In genomic region chr19:55526216-55527196, GRCh38 we compare ENCODE assay signal across 1 cellular context.
TF ChIP-seq lines count a peak whose summit lies in the region.

No MANE protein-coding gene starts in this region.

TF ChIP-seq in HepG2, 621 proteins besides CTCF, POLR2A, EP300 and RAD21 (continued from another document and continues in another):
- no peak for TF ChIP-seq ZBTB40 (IDR thresholded peaks at IDR 0.05)
- TF ChIP-seq ZBTB40 (CRISPR knock-in tag; IDR thresholded peaks at IDR 0.05), result no peak
- TF ChIP-seq IRF2 (CRISPR knock-in tag; IDR thresholded peaks at IDR 0.05), result 0 out of 2 replicates have a peak, but pooled peaks have one; percentile 24
- TF ChIP-seq, protein P1, sequence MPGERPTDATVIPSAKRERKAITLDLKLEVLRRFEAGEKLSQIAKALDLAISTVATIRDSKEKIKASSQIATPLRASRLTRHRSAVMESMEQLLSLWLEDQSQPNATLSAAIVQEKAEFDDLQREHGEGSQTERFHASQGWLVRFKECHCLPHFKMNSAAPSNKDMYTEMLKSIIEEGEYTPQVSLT (CRISPR knock-in tag; IDR thresholded peaks at IDR 0.05; ENCODE audit: borderline replicate concordance, low read depth), result no peak
- TF ChIP-seq, protein P2, sequence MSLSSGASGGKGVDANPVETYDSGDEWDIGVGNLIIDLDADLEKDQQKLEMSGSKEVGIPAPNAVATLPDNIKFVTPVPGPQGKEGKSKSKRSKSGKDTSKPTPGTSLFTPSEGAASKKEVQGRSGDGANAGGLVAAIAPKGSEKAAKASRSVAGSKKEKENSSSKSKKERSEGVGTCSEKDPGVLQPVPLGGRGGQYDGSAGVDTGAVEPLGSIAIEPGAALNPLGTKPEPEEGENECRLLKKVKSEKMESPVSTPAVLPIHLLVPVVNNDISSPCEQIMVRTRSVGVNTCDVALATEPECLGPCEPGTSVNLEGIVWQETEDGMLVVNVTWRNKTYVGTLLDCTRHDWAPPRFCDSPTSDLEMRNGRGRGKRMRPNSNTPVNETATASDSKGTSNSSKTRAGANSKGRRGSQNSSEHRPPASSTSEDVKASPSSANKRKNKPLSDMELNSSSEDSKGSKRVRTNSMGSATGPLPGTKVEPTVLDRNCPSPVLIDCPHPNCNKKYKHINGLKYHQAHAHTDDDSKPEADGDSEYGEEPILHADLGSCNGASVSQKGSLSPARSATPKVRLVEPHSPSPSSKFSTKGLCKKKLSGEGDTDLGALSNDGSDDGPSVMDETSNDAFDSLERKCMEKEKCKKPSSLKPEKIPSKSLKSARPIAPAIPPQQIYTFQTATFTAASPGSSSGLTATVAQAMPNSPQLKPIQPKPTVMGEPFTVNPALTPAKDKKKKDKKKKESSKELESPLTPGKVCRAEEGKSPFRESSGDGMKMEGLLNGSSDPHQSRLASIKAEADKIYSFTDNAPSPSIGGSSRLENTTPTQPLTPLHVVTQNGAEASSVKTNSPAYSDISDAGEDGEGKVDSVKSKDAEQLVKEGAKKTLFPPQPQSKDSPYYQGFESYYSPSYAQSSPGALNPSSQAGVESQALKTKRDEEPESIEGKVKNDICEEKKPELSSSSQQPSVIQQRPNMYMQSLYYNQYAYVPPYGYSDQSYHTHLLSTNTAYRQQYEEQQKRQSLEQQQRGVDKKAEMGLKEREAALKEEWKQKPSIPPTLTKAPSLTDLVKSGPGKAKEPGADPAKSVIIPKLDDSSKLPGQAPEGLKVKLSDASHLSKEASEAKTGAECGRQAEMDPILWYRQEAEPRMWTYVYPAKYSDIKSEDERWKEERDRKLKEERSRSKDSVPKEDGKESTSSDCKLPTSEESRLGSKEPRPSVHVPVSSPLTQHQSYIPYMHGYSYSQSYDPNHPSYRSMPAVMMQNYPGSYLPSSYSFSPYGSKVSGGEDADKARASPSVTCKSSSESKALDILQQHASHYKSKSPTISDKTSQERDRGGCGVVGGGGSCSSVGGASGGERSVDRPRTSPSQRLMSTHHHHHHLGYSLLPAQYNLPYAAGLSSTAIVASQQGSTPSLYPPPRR (CRISPR knock-in tag; IDR thresholded peaks at IDR 0.05; ENCODE audit: borderline replicate concordance), result no peak
- no peak for TF ChIP-seq ZNF235 (CRISPR knock-in tag; IDR thresholded peaks at IDR 0.05; ENCODE audit: borderline replicate concordance)
- TF ChIP-seq DRAP1 (CRISPR knock-in tag; IDR thresholded peaks at IDR 0.05), result no peak
- no peak for TF ChIP-seq SRSF4 (IDR thresholded peaks at IDR 0.05; ENCODE audit: low read depth, low read length, poor library complexity, severe bottlenecking)
- TF ChIP-seq ZNF574 (CRISPR knock-in tag; IDR thresholded peaks at IDR 0.05), result peak; percentile 12; the same call in 1 of the 2 replicates
- no peak for TF ChIP-seq ZBTB38 (CRISPR knock-in tag; IDR thresholded peaks at IDR 0.05)
- TF ChIP-seq, protein P3, sequence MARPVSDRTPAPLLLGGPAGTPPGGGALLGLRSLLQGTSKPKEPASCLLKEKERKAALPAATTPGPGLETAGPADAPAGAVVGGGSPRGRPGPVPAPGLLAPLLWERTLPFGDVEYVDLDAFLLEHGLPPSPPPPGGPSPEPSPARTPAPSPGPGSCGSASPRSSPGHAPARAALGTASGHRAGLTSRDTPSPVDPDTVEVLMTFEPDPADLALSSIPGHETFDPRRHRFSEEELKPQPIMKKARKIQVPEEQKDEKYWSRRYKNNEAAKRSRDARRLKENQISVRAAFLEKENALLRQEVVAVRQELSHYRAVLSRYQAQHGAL (CRISPR knock-in tag; IDR thresholded peaks at IDR 0.05; ENCODE audit: not compliant biosample characterization), result no peak
- TF ChIP-seq ZNF543 (CRISPR knock-in tag; IDR thresholded peaks at IDR 0.05), result no peak
- no peak for TF ChIP-seq ATF1 (CRISPR knock-in tag; IDR thresholded peaks at IDR 0.05)
- no peak for TF ChIP-seq CC2D1A (CRISPR knock-in tag; IDR thresholded peaks at IDR 0.05)
- no peak for TF ChIP-seq PAF1 (CRISPR knock-in tag; IDR thresholded peaks at IDR 0.05)
- no peak for TF ChIP-seq NAIF1 (CRISPR knock-in tag; IDR thresholded peaks at IDR 0.05; ENCODE audit: borderline replicate concordance)
- TF ChIP-seq ZFY (CRISPR knock-in tag; IDR thresholded peaks at IDR 0.05), result no peak
- TF ChIP-seq ZNF253 (CRISPR knock-in tag; IDR thresholded peaks at IDR 0.05; ENCODE audit: borderline replicate concordance), result no peak
- no peak for TF ChIP-seq MAZ (IDR thresholded peaks at IDR 0.05; ENCODE audit: borderline replicate concordance, low read depth, low read length)
- TF ChIP-seq MAZ (CRISPR knock-in tag; IDR thresholded peaks at IDR 0.05; ENCODE audit: low read depth), result no peak
- TF ChIP-seq FOXO1 (CRISPR knock-in tag; IDR thresholded peaks at IDR 0.05), result no peak
- no peak for TF ChIP-seq PLRG1 (conservative IDR thresholded peaks at IDR 0.05)
- no peak for TF ChIP-seq ZNF224 (CRISPR knock-in tag; IDR thresholded peaks at IDR 0.05)
- no peak for TF ChIP-seq ZNF432 (CRISPR knock-in tag; IDR thresholded peaks at IDR 0.05; ENCODE audit: borderline replicate concordance)
- TF ChIP-seq, protein P4, sequence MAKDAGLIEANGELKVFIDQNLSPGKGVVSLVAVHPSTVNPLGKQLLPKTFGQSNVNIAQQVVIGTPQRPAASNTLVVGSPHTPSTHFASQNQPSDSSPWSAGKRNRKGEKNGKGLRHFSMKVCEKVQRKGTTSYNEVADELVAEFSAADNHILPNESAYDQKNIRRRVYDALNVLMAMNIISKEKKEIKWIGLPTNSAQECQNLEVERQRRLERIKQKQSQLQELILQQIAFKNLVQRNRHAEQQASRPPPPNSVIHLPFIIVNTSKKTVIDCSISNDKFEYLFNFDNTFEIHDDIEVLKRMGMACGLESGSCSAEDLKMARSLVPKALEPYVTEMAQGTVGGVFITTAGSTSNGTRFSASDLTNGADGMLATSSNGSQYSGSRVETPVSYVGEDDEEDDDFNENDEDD (CRISPR knock-in tag; IDR thresholded peaks at IDR 0.05; ENCODE audit: borderline replicate concordance), result peak; percentile 80
- TF ChIP-seq TBL1XR1 (IDR thresholded peaks at IDR 0.05; ENCODE audit: borderline replicate concordance, low read length, partially characterized antibody), result no peak
- no peak for TF ChIP-seq ELK4 (CRISPR knock-in tag; IDR thresholded peaks at IDR 0.05; ENCODE audit: borderline replicate concordance)
- no peak for TF ChIP-seq PBX2 (CRISPR knock-in tag; IDR thresholded peaks at IDR 0.05)
- TF ChIP-seq ZKSCAN1 (IDR thresholded peaks at IDR 0.05; ENCODE audit: low read length), result no peak
- TF ChIP-seq ZNF552 (CRISPR knock-in tag; IDR thresholded peaks at IDR 0.05; ENCODE audit: borderline replicate concordance), result no peak
